ENCODE assay signal across 9 cellular contexts in genomic region chr12:21527451-21528180, GRCh38. TPM values are rescaled to one million over a fixed set of nuclear protein-coding genes. Genes with fewer than 3 reads are reported as not detected.
DNase-seq lines count a peak whose midpoint lies in the region; ATAC-seq and TF ChIP-seq lines count a peak whose summit lies in the region.
"Had no signal": no experiment of that assay in that cellular context is flagged by ENCODE, and none has a peak within 500 bp of the region (broad histone marks: within the 10 kb centered on the region; RNA-seq: fewer than 3 reads in every experiment).

No MANE protein-coding gene starts in this region.

- in situ Hi-C loops in transverse colon (cut with MboI; ENCODE audit: low pct_ligation_motif_present in 1 of 4, low pct_unique_long_range_greater_than_20kb in 1 of 4, low sequenced_read_pairs in 3 of 4): no loop called here

- no peaks in the 10 kb centered on the region for H3K36me3 ChIP-seq in transverse colon

- WGBS in transverse colon (ENCODE audit: low coverage in 1 of 2), 2 donors: 0 to 1% methylated on average over 11 to 45 of the region's 57 CpGs

- peaks cover 0 to 16% (median 12%) of the 10 kb centered on the region in 4 donors for H3K4me1 ChIP-seq in transverse colon

- intact Hi-C loops in Right ventricle myocardium inferior (cut with DNase I) (loop anchor here (10.0 kb wide), 2 partner anchors 77 to 157 kb away; partner anchors contain the start of gene GYS2), transverse colon (cut with DNase I; ENCODE audit: low total_unique reads) (no loop called here)

- peaks cover 19% of the 10 kb centered on the region for H3K27me3 Mint-ChIP-seq in activated naive CD4-positive, alpha-beta T cell treated with anti-CD3 and anti-CD28 coated beads, Interleukin-2, amount 50 U/mL, for 24 hours
- H3K27me3 Mint-ChIP-seq in osteocyte (ENCODE audit: unreplicated experiment): no peaks in the 10 kb centered on the region

- H3K4me3 Mint-ChIP-seq in activated naive CD4-positive, alpha-beta T cell treated with anti-CD3 and anti-CD28 coated beads, Interleukin-2, amount 50 U/mL, for 24 hours: peak overlapping the region; percentile 82
- peak overlapping the region; percentile 74 for H3K4me3 Mint-ChIP-seq in osteocyte (ENCODE audit: unreplicated experiment)

- H3K27ac ChIP-seq in transverse colon: peak overlapping the region in 2 of 4 donors; percentile 16 to 32
- H3K27ac ChIP-seq: VCaP had no signal

- peaks cover 14% of the 10 kb centered on the region for H3K4me1 Mint-ChIP-seq in activated naive CD4-positive, alpha-beta T cell treated with anti-CD3 and anti-CD28 coated beads, Interleukin-2, amount 50 U/mL, for 24 hours
- H3K4me1 Mint-ChIP-seq in osteocyte (ENCODE audit: unreplicated experiment): peaks cover 27% of the 10 kb centered on the region

- TF ChIP-seq POLR2A in transverse colon (IDR thresholded peaks at IDR 0.05): no peak

- H3K27ac Mint-ChIP-seq in activated naive CD4-positive, alpha-beta T cell treated with anti-CD3 and anti-CD28 coated beads, Interleukin-2, amount 50 U/mL, for 24 hours: no peak overlapping the region
- peak overlapping the region; percentile 13 for H3K27ac Mint-ChIP-seq in osteocyte (ENCODE audit: unreplicated experiment)

- H3K4me3 ChIP-seq in transverse colon: peak overlapping the region; percentile 22 to 74 (median 40)

- H3K36me3 Mint-ChIP-seq in activated naive CD4-positive, alpha-beta T cell treated with anti-CD3 and anti-CD28 coated beads, Interleukin-2, amount 50 U/mL, for 24 hours: peaks cover 2% of the 10 kb centered on the region
- peaks cover 7% of the 10 kb centered on the region for H3K36me3 Mint-ChIP-seq in osteocyte (ENCODE audit: unreplicated experiment)

- peak; percentile 93 for ATAC-seq in GM21423 (IDR thresholded peaks at IDR 0.05; ENCODE audit: unreplicated experiment)
- ATAC-seq in Right ventricle myocardium inferior: peak; percentile 94

- no peak for TF ChIP-seq CTCF in osteocyte (IDR thresholded peaks at IDR 0.05)
- TF ChIP-seq CTCF in transverse colon (IDR thresholded peaks at IDR 0.05): no peak

- H3K9me3 Mint-ChIP-seq in activated naive CD4-positive, alpha-beta T cell treated with anti-CD3 and anti-CD28 coated beads, Interleukin-2, amount 50 U/mL, for 24 hours: peaks cover 9% of the 10 kb centered on the region
- H3K9me3 Mint-ChIP-seq in osteocyte (ENCODE audit: unreplicated experiment): peaks cover 5% of the 10 kb centered on the region

- TF ChIP-seq EP300 in transverse colon (IDR thresholded peaks at IDR 0.05; ENCODE audit: low read depth): no peak

- DNase-seq in D341Med (ENCODE audit: low spot score) (peak; percentile 87), HT1080 (ENCODE audit: low read depth) (peak; percentile 58), SHP77 treated with DMSO at 0.1 percent for 48 hours (lab: John Stamatoyannopoulos, UW) (peak; percentile 21), Right ventricle myocardium inferior (ENCODE audit: missing footprints) (peak; percentile 74), osteocyte (ENCODE audit: extremely low spot score, unreplicated experiment) (peak; percentile 90), transverse colon (peak; percentile 33)

- no peaks in the 10 kb centered on the region for H3K9me3 ChIP-seq in transverse colon

- H3K27me3 ChIP-seq in transverse colon: peaks cover 57% of the 10 kb centered on the region

RNA-seq across cellular contexts. Expression of gene SPX, which starts 1.5 kb away (rescaled TPM):
- 0.07 and 1.2 TPM in 2 replicates for total RNA-seq in HT1080 (2014; rRNA removed; shearing (Covaris generic))
- 2.4 and 2.6 TPM in 2 replicates for polyA plus RNA-seq in HT1080 (2015; cell fraction: cytosol; rRNA removed)
- polyA plus RNA-seq in HT1080 (2015; cell fraction: nucleus; rRNA removed): 0.64 and 1.0 TPM in 2 replicates
- 12.4 TPM for total RNA-seq in Right ventricle myocardium inferior
- 9.4 and 11.6 TPM in 2 replicates for total RNA-seq in osteocyte
- not detected for total RNA-seq in transverse colon

RNA-seq across cellular contexts. Expression of gene GOLT1B, which starts 26.0 kb away (rescaled TPM):
- 20.0 and 29.5 TPM in 2 replicates for total RNA-seq in HT1080 (2014; rRNA removed; shearing (Covaris generic))
- polyA plus RNA-seq in HT1080 (2015; cell fraction: cytosol; rRNA removed): 48.5 and 63.6 TPM in 2 replicates
- polyA plus RNA-seq in HT1080 (2015; cell fraction: nucleus; rRNA removed): 75.4 and 81.9 TPM in 2 replicates
- total RNA-seq in Right ventricle myocardium inferior: 22.0 TPM
- total RNA-seq in osteocyte: 56.9 and 65.4 TPM in 2 replicates
- 10 to 100 TPM in 3 of 4 donors, 1 to 10 TPM in 1; 8.6 to 14.6 (median 13.1) TPM for total RNA-seq in transverse colon

RNA-seq across cellular contexts. Expression of gene RECQL, which starts 26.2 kb away (rescaled TPM):
- 77.9 and 80.2 TPM in 2 replicates for total RNA-seq in HT1080 (2014; rRNA removed; shearing (Covaris generic))
- 61.1 and 79.6 TPM in 2 replicates for polyA plus RNA-seq in HT1080 (2015; cell fraction: cytosol; rRNA removed)
- polyA plus RNA-seq in HT1080 (2015; cell fraction: nucleus; rRNA removed): 181 and 197 TPM in 2 replicates
- total RNA-seq in Right ventricle myocardium inferior (19.4 TPM), osteocyte (40.7 and 43.4 TPM in 2 replicates), transverse colon (10 to 100 TPM in 3 of 4 donors, 1 to 10 TPM in 1; 2.2 to 32.0 (median 13.5) TPM)

Comparison
In these comparisons a context has a peak if more than half of its experiments do, and no peak if none do; other contexts are left out.
1. DNase-seq: peak in every context shown above with its lines; median percentile 90 in osteocyte; 87 in D341Med; 74 in Right ventricle myocardium inferior; 58 in HT1080; 33 in transverse colon; 21 in SHP77 treated with DMSO at 0.1 percent for 48 hours.